ENCODE assay signal across 1 cellular context in the genomic region with DNA sequence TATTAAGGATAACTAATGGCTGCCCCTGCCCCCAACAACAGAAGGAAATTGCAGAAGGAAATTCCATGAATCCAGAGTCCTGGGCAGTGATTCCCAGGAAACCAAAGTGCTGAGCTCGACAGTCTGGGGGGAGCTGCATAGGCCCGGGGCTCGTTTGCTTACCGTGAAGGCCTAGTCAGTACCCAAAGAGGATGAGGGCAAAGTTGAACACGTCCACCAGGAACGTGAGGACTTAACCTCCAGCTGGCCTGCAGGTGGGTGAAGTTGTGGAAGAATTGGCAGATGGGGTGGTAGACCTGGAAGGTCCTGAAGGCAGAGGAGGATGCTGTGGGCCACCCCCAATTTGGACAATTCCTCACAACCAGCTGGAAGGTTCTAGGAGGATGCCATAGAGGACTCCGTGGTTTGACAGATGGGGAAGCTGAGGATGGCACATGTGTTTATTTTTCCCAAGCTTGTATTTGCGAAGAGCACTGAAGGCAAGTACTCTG.
TF ChIP-seq lines count a peak whose summit lies in the region.

No MANE protein-coding gene starts in this region.

TF ChIP-seq in GM23338, 12 proteins besides CTCF, POLR2A, EP300 and RAD21 (continued from another document):
- no peak for TF ChIP-seq POLR2AphosphoS5 (IDR thresholded peaks at IDR 0.05; ENCODE audit: low read depth)
- no peak for TF ChIP-seq ZNF331 (CRISPR knock-in tag; IDR thresholded peaks at IDR 0.05; ENCODE audit: low read depth)
